In genomic region chr15:36661042-36661441, GRCh38 we compare ENCODE assay signal across 25 cellular contexts.
"Had no signal": no experiment of that assay in that cellular context is flagged by ENCODE, and none has a peak within 500 bp of the region (broad histone marks: within the 10 kb centered on the region; RNA-seq: fewer than 3 reads in every experiment).

No MANE protein-coding gene starts in this region.

- H3K4me3 ChIP-seq: colonic mucosa, esophagus muscularis mucosa, gastroesophageal sphincter, heart left ventricle, hepatocyte, left lung, lower lobe of right lung, neural progenitor cell, right lobe of liver, suprapubic skin, transverse colon, vagina had no signal

- H3K27ac ChIP-seq: colonic mucosa, esophagus muscularis mucosa, foreskin keratinocyte, gastroesophageal sphincter, heart left ventricle, hepatocyte, left lung, lower lobe of right lung, neural progenitor cell, parathyroid adenoma, right lobe of liver, suprapubic skin, transverse colon, vagina had no signal

- H3K4me3 Mint-ChIP-seq: dendritic cell treated with granulocyte-macrophage colony-stimulating factor and Interleukin-4, amounts not matched to agents 40 ng/mL and 50 ng/mL, for 4 days; natural killer cell; neural progenitor cell; stimulated activated naive CD8-positive, alpha-beta T cell treated with anti-CD3 and anti-CD28 coated beads, Interleukin-15, amount 100 ng/mL, for 72 hours had no signal

- H3K4me1 ChIP-seq: colonic mucosa, left lung, lower lobe of right lung, neural progenitor cell, parathyroid adenoma, right lobe of liver, suprapubic skin had no signal

- H3K27me3 ChIP-seq: colonic mucosa, esophagus muscularis mucosa, foreskin keratinocyte, gastroesophageal sphincter, heart left ventricle, hepatocyte, left lung, neural progenitor cell, right lobe of liver, suprapubic skin, transverse colon, vagina had no signal

- DNase-seq: colonic mucosa; effector memory CD4-positive, alpha-beta T cell; foreskin keratinocyte; heart left ventricle; kidney; left lung; lower lobe of right lung; natural killer cell; right lobe of liver; small intestine; stimulated activated CD4-positive, alpha-beta T cell treated with anti-CD3 and anti-CD28 coated beads, Interleukin-15, amount 100 ng/mL, for 24 hours; stimulated activated CD4-positive, alpha-beta T cell treated with anti-CD3 and anti-CD28 coated beads, Interleukin-4, amount 100 ng/mL, for 1 hour; stimulated activated CD8-positive, alpha-beta memory T cell treated with anti-CD3 and anti-CD28 coated beads, Interleukin-4, amount 100 ng/mL, for 48 hours; stimulated activated naive CD4-positive, alpha-beta T cell; stimulated activated naive CD8-positive, alpha-beta T cell treated with anti-CD3 and anti-CD28 coated beads, Interleukin-15, amount 100 ng/mL, for 72 hours; transverse colon had no signal

- H3K9me3 Mint-ChIP-seq: neural progenitor cell had no signal

- H3K27me3 Mint-ChIP-seq: dendritic cell treated with granulocyte-macrophage colony-stimulating factor and Interleukin-4, amounts not matched to agents 40 ng/mL and 50 ng/mL, for 4 days; progenitor cell of endocrine pancreas; stimulated activated naive CD8-positive, alpha-beta T cell treated with anti-CD3 and anti-CD28 coated beads, Interleukin-15, amount 100 ng/mL, for 72 hours had no signal

- H3K9me3 ChIP-seq: colonic mucosa, esophagus muscularis mucosa, gastroesophageal sphincter, left lung, lower lobe of right lung, right lobe of liver, suprapubic skin, transverse colon, vagina had no signal

- ATAC-seq: foreskin keratinocyte; gastroesophageal sphincter; heart left ventricle; left lung; lower lobe of right lung; natural killer cell; right lobe of liver; stimulated activated naive CD8-positive, alpha-beta T cell treated with anti-CD3 and anti-CD28 coated beads, Interleukin-15, amount 100 ng/mL, for 72 hours had no signal

- H3K27ac Mint-ChIP-seq: dendritic cell treated with granulocyte-macrophage colony-stimulating factor and Interleukin-4, amounts not matched to agents 40 ng/mL and 50 ng/mL, for 4 days; natural killer cell; neural progenitor cell; progenitor cell of endocrine pancreas; stimulated activated naive CD8-positive, alpha-beta T cell treated with anti-CD3 and anti-CD28 coated beads, Interleukin-15, amount 100 ng/mL, for 72 hours had no signal

- H3K4me1 Mint-ChIP-seq: natural killer cell; neural progenitor cell; stimulated activated naive CD8-positive, alpha-beta T cell treated with anti-CD3 and anti-CD28 coated beads, Interleukin-15, amount 100 ng/mL, for 72 hours had no signal

- H3K36me3 ChIP-seq: colonic mucosa, esophagus muscularis mucosa, gastroesophageal sphincter, left lung, lower lobe of right lung, neural progenitor cell, right lobe of liver, suprapubic skin, transverse colon had no signal
